In the genomic region with DNA sequence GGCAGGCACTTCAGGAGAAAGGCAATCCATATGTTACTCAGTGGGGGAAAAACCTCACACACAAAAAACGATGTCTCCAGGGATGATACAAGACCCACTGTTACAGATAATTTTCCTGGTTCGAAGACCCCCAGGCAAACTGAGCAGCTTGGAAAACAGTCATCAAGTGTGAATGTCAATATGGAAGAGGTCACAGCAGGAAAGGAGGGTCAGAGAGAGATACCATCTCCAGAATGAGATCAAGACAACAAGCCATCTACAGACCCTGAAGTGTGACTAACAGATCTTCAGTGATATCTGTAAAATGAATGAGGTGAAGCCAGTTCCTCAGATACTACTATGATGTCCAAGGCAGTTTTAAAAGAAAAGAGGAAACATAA, we compare ENCODE assay signal across 1 cellular context.
TF ChIP-seq lines count a peak whose summit lies in the region.

No MANE protein-coding gene starts in this region.

TF ChIP-seq in WTC11, 78 proteins besides CTCF, POLR2A, EP300 and RAD21 (continued from another document):
- TF ChIP-seq, protein P1, sequence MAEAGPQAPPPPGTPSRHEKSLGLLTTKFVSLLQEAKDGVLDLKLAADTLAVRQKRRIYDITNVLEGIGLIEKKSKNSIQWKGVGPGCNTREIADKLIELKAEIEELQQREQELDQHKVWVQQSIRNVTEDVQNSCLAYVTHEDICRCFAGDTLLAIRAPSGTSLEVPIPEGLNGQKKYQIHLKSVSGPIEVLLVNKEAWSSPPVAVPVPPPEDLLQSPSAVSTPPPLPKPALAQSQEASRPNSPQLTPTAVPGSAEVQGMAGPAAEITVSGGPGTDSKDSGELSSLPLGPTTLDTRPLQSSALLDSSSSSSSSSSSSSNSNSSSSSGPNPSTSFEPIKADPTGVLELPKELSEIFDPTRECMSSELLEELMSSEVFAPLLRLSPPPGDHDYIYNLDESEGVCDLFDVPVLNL (CRISPR knock-in tag; IDR thresholded peaks at IDR 0.05; ENCODE audit: borderline replicate concordance, low read depth) = no peak
- TF ChIP-seq NFATC4 (CRISPR knock-in tag; IDR thresholded peaks at IDR 0.05) (no peak), IRF2 (CRISPR knock-in tag; IDR thresholded peaks at IDR 0.05; ENCODE audit: borderline replicate concordance, low read depth) (no peak), KAT7 (CRISPR knock-in tag; IDR thresholded peaks at IDR 0.05; ENCODE audit: borderline replicate concordance) (no peak), NR2C2 (CRISPR knock-in tag; IDR thresholded peaks at IDR 0.05) (no peak), CREM (CRISPR knock-in tag; IDR thresholded peaks at IDR 0.05) (no peak), SMAD4 (CRISPR knock-in tag; IDR thresholded peaks at IDR 0.05) (no peak)
- TF ChIP-seq, protein P2, sequence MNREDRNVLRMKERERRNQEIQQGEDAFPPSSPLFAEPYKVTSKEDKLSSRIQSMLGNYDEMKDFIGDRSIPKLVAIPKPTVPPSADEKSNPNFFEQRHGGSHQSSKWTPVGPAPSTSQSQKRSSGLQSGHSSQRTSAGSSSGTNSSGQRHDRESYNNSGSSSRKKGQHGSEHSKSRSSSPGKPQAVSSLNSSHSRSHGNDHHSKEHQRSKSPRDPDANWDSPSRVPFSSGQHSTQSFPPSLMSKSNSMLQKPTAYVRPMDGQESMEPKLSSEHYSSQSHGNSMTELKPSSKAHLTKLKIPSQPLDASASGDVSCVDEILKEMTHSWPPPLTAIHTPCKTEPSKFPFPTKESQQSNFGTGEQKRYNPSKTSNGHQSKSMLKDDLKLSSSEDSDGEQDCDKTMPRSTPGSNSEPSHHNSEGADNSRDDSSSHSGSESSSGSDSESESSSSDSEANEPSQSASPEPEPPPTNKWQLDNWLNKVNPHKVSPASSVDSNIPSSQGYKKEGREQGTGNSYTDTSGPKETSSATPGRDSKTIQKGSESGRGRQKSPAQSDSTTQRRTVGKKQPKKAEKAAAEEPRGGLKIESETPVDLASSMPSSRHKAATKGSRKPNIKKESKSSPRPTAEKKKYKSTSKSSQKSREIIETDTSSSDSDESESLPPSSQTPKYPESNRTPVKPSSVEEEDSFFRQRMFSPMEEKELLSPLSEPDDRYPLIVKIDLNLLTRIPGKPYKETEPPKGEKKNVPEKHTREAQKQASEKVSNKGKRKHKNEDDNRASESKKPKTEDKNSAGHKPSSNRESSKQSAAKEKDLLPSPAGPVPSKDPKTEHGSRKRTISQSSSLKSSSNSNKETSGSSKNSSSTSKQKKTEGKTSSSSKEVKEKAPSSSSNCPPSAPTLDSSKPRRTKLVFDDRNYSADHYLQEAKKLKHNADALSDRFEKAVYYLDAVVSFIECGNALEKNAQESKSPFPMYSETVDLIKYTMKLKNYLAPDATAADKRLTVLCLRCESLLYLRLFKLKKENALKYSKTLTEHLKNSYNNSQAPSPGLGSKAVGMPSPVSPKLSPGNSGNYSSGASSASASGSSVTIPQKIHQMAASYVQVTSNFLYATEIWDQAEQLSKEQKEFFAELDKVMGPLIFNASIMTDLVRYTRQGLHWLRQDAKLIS (CRISPR knock-in tag; IDR thresholded peaks at IDR 0.05; ENCODE audit: borderline replicate concordance) = no peak
- TF ChIP-seq, protein P3, sequence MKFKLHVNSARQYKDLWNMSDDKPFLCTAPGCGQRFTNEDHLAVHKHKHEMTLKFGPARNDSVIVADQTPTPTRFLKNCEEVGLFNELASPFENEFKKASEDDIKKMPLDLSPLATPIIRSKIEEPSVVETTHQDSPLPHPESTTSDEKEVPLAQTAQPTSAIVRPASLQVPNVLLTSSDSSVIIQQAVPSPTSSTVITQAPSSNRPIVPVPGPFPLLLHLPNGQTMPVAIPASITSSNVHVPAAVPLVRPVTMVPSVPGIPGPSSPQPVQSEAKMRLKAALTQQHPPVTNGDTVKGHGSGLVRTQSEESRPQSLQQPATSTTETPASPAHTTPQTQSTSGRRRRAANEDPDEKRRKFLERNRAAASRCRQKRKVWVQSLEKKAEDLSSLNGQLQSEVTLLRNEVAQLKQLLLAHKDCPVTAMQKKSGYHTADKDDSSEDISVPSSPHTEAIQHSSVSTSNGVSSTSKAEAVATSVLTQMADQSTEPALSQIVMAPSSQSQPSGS (CRISPR knock-in tag; IDR thresholded peaks at IDR 0.05; ENCODE audit: borderline replicate concordance, low read depth) = no peak
- TF ChIP-seq, protein P4, sequence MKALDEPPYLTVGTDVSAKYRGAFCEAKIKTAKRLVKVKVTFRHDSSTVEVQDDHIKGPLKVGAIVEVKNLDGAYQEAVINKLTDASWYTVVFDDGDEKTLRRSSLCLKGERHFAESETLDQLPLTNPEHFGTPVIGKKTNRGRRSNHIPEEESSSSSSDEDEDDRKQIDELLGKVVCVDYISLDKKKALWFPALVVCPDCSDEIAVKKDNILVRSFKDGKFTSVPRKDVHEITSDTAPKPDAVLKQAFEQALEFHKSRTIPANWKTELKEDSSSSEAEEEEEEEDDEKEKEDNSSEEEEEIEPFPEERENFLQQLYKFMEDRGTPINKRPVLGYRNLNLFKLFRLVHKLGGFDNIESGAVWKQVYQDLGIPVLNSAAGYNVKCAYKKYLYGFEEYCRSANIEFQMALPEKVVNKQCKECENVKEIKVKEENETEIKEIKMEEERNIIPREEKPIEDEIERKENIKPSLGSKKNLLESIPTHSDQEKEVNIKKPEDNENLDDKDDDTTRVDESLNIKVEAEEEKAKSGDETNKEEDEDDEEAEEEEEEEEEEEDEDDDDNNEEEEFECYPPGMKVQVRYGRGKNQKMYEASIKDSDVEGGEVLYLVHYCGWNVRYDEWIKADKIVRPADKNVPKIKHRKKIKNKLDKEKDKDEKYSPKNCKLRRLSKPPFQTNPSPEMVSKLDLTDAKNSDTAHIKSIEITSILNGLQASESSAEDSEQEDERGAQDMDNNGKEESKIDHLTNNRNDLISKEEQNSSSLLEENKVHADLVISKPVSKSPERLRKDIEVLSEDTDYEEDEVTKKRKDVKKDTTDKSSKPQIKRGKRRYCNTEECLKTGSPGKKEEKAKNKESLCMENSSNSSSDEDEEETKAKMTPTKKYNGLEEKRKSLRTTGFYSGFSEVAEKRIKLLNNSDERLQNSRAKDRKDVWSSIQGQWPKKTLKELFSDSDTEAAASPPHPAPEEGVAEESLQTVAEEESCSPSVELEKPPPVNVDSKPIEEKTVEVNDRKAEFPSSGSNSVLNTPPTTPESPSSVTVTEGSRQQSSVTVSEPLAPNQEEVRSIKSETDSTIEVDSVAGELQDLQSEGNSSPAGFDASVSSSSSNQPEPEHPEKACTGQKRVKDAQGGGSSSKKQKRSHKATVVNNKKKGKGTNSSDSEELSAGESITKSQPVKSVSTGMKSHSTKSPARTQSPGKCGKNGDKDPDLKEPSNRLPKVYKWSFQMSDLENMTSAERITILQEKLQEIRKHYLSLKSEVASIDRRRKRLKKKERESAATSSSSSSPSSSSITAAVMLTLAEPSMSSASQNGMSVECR (CRISPR knock-in tag; IDR thresholded peaks at IDR 0.05; ENCODE audit: borderline replicate concordance) = no peak
- TF ChIP-seq, protein P5, sequence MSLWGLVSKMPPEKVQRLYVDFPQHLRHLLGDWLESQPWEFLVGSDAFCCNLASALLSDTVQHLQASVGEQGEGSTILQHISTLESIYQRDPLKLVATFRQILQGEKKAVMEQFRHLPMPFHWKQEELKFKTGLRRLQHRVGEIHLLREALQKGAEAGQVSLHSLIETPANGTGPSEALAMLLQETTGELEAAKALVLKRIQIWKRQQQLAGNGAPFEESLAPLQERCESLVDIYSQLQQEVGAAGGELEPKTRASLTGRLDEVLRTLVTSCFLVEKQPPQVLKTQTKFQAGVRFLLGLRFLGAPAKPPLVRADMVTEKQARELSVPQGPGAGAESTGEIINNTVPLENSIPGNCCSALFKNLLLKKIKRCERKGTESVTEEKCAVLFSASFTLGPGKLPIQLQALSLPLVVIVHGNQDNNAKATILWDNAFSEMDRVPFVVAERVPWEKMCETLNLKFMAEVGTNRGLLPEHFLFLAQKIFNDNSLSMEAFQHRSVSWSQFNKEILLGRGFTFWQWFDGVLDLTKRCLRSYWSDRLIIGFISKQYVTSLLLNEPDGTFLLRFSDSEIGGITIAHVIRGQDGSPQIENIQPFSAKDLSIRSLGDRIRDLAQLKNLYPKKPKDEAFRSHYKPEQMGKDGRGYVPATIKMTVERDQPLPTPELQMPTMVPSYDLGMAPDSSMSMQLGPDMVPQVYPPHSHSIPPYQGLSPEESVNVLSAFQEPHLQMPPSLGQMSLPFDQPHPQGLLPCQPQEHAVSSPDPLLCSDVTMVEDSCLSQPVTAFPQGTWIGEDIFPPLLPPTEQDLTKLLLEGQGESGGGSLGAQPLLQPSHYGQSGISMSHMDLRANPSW (CRISPR knock-in tag; conservative IDR thresholded peaks at IDR 0.05; ENCODE audit: low read depth) = no peak
